ENCODE assay signal across 12 cellular contexts in genomic region chr12:19338405-19338804, GRCh38.
"Had no signal": no experiment of that assay in that cellular context is flagged by ENCODE, and none has a peak within 500 bp of the region (broad histone marks: within the 10 kb centered on the region; RNA-seq: fewer than 3 reads in every experiment).

No MANE protein-coding gene starts in this region.

- ATAC-seq: activated CD4-positive, CD25-positive, alpha-beta regulatory T cell treated with anti-CD3 and anti-CD28 coated beads, Interleukin-2, amount 50 U/mL, for 24 hours; left colon; mucosa of descending colon; sciatic nerve; stimulated activated naive CD8-positive, alpha-beta T cell treated with anti-CD3 and anti-CD28 coated beads, Interleukin-15, Interleukin-2, amounts not matched to agents 100 U/mL and 50 U/mL, for 24 hours; upper lobe of right lung had no signal

- DNase-seq: activated naive CD4-positive, alpha-beta T cell treated with anti-CD3 and anti-CD28 coated beads, Interleukin-2, amount 50 U/mL, for 16 hours; glutamatergic neuron; immature natural killer cell; left colon; mucosa of descending colon; occipital lobe; stimulated activated CD4-positive, alpha-beta T cell treated with anti-CD3 and anti-CD28 coated beads, Interleukin-12 subunit alpha, Interleukin-12 subunit beta, amount 100 ng/mL, for 4 hours; stimulated activated CD4-positive, alpha-beta T cell treated with anti-CD3 and anti-CD28 coated beads, Interleukin-2, amount 100 ng/mL, for 48 hours; stimulated activated naive CD8-positive, alpha-beta T cell treated with anti-CD3 and anti-CD28 coated beads, Interleukin-15, Interleukin-2, amounts not matched to agents 100 U/mL and 50 U/mL, for 24 hours; upper lobe of right lung had no signal

- H3K4me1 ChIP-seq: upper lobe of right lung had no signal

- H3K27ac ChIP-seq: upper lobe of right lung had no signal

- H3K4me3 ChIP-seq: mucosa of descending colon, upper lobe of right lung had no signal

- H3K27me3 ChIP-seq: upper lobe of right lung had no signal
